ENCODE assay signal across 1 cellular context in genomic region chr14:100108042-100108825, GRCh38.
TF ChIP-seq lines count a peak whose summit lies in the region.

No MANE protein-coding gene starts in this region.

TF ChIP-seq in GM23338, 12 proteins besides CTCF, POLR2A, EP300 and RAD21:
- TF ChIP-seq ZNF462 (CRISPR knock-in tag; IDR thresholded peaks at IDR 0.05) (no peak), CREB1 (CRISPR knock-in tag; IDR thresholded peaks at IDR 0.05; ENCODE audit: low read depth) (no peak), ETS1 (IDR thresholded peaks at IDR 0.05) (no peak), POLR2AphosphoS5 (IDR thresholded peaks at IDR 0.05; ENCODE audit: low read depth) (no peak)
